26 cellular contexts compared by ENCODE assay signal in the genomic region with DNA sequence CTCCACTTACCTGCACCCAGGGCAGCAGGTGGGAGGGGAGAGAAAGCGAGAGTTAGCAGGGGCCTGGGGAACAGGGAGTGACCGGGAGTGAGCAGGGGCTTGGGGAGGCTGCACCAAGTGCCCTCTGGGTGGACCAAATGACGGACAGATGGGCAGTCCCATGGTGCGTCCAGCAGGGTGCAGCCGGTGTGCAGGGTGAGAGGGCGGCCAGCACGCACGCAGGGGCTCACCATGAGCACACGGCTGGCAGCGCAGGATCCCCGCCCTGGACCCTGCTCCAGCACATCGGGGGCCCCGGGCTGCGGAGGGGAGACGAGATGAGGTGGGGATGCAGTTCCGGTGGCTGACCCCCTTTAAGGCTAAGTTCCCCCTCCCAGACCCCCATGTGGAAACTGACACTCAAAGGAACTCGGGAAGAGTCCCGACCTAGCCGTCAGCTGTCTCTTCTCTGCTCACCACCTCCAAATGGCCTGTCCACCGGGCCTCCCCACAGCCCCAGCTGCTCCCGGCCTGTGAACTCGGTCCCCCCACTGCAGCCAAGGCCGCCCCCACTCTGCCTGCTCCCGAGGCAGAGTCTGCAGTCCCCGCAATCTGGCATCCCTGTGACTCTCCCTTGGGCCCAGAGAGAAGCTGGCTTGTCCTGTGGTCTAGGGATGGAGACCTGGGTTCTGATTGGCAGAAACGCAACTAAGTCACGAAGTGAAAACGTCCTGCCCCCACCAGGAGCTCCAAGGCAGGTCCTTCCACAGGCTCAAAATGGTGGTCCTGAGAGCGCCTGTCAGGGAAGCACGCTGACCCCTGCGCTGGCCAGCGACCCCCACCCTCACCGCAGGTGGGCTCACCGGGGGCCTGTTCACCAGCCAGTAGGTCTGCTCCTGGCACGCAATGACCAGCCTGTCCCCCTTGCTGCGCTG. TPM values are rescaled to one million over a fixed set of nuclear protein-coding genes. Genes with fewer than 3 reads are reported as not detected.
"Had no signal": no experiment of that assay in that cellular context is flagged by ENCODE, and none has a peak within 500 bp of the region (broad histone marks: within the 10 kb centered on the region; RNA-seq: fewer than 3 reads in every experiment).

No MANE protein-coding gene starts in this region.

- H3K9me3 Mint-ChIP-seq: activated CD4-positive, alpha-beta memory T cell treated with anti-CD3 and anti-CD28 coated beads, Interleukin-2, amount 10 ng/mL, durations not matched to agents 7 days and 5 days; activated T-helper 17 cell treated with anti-CD3 and anti-CD28 coated beads, Interleukin-2, amount 50 U/mL, for 72 hours; nephron progenitor cell had no signal

- H3K4me3 ChIP-seq: dorsolateral prefrontal cortex, left lung, right atrium auricular region, skin epidermis, testis, upper lobe of left lung had no signal

- H3K36me3 ChIP-seq: left lung, right atrium auricular region, upper lobe of left lung had no signal

- H3K4me3 Mint-ChIP-seq: activated CD4-positive, alpha-beta memory T cell treated with anti-CD3 and anti-CD28 coated beads, Interleukin-2, amount 10 ng/mL, durations not matched to agents 7 days and 5 days; activated CD8-positive, alpha-beta memory T cell treated with anti-CD3 and anti-CD28 coated beads, Interleukin-2, amount 10 ng/mL, durations not matched to agents 7 days and 5 days; activated T-helper 17 cell treated with anti-CD3 and anti-CD28 coated beads, Interleukin-2, amount 50 U/mL, for 72 hours; nephron progenitor cell had no signal

- H3K4me1 Mint-ChIP-seq: activated CD8-positive, alpha-beta memory T cell treated with anti-CD3 and anti-CD28 coated beads, Interleukin-2, amount 10 ng/mL, durations not matched to agents 7 days and 5 days; activated T-helper 17 cell treated with anti-CD3 and anti-CD28 coated beads, Interleukin-2, amount 50 U/mL, for 72 hours; brain; nephron progenitor cell had no signal

- DNase-seq: activated CD4-positive, alpha-beta memory T cell treated with anti-CD3 and anti-CD28 coated beads, Interleukin-2, amount 10 ng/mL, durations not matched to agents 7 days and 5 days; activated CD4-positive, alpha-beta T cell treated with anti-CD3 and anti-CD28 coated beads for 48 hours; activated CD4-positive, CD25-positive, alpha-beta regulatory T cell; activated CD8-positive, alpha-beta memory T cell treated with anti-CD3 and anti-CD28 coated beads, Interleukin-2, amount 10 ng/mL, durations not matched to agents 7 days and 5 days; activated naive CD4-positive, alpha-beta T cell; activated T-cell treated with anti-CD3 and anti-CD28 coated beads, Interleukin-2, amount 50 U/mL, for 1 hour; central memory CD4-positive, alpha-beta T cell; dorsolateral prefrontal cortex; foreskin fibroblast; glutamatergic neuron; hippocampal formation; left lung; midbrain; nephron progenitor cell; occipital lobe; stimulated activated CD4-positive, alpha-beta T cell treated with anti-CD3 and anti-CD28 coated beads, Interleukin-4, amount 100 ng/mL, for 1 hour; testis had no signal

- H3K27ac Mint-ChIP-seq: activated CD4-positive, alpha-beta memory T cell treated with anti-CD3 and anti-CD28 coated beads, Interleukin-2, amount 10 ng/mL, durations not matched to agents 7 days and 5 days; activated CD8-positive, alpha-beta memory T cell treated with anti-CD3 and anti-CD28 coated beads, Interleukin-2, amount 10 ng/mL, durations not matched to agents 7 days and 5 days; activated T-helper 17 cell treated with anti-CD3 and anti-CD28 coated beads, Interleukin-2, amount 50 U/mL, for 72 hours; brain; nephron progenitor cell; progenitor cell of endocrine pancreas had no signal

- H3K4me1 ChIP-seq: testis had no signal

- FAIRE-seq: colon, islet of Langerhans had no signal

- H3K27me3 ChIP-seq: dorsolateral prefrontal cortex, right atrium auricular region, testis had no signal

- H3K36me3 Mint-ChIP-seq: activated CD8-positive, alpha-beta memory T cell treated with anti-CD3 and anti-CD28 coated beads, Interleukin-2, amount 10 ng/mL, durations not matched to agents 7 days and 5 days; brain had no signal

- H3K9me3 ChIP-seq: left lung, right atrium auricular region, testis, upper lobe of left lung had no signal

- H3K27ac ChIP-seq: dorsolateral prefrontal cortex, left lung, right atrium auricular region, skin epidermis, testis, upper lobe of left lung had no signal

- ATAC-seq: activated CD8-positive, alpha-beta memory T cell treated with anti-CD3 and anti-CD28 coated beads, Interleukin-2, amount 10 ng/mL, durations not matched to agents 7 days and 5 days; left lung had no signal

RNA-seq across cellular contexts. Expression of a gene that starts 2.9 kb away (rescaled TPM):
- total RNA-seq: activated CD8-positive, alpha-beta memory T cell treated with anti-CD3 and anti-CD28 coated beads, Interleukin-2, amount 10 ng/mL, durations not matched to agents 7 days and 5 days had no signal

RNA-seq across cellular contexts. Expression of a gene that starts 7.5 kb away (rescaled TPM):
- total RNA-seq: activated CD4-positive, alpha-beta memory T cell treated with anti-CD3 and anti-CD28 coated beads, Interleukin-2, amount 10 ng/mL, durations not matched to agents 7 days and 5 days; activated CD8-positive, alpha-beta memory T cell treated with anti-CD3 and anti-CD28 coated beads, Interleukin-2, amount 10 ng/mL, durations not matched to agents 7 days and 5 days; activated T-helper 17 cell treated with anti-CD3 and anti-CD28 coated beads, Interleukin-2, amount 50 U/mL, for 72 hours had no signal

RNA-seq across cellular contexts. Expression of a gene that starts 10.1 kb away (rescaled TPM):
- total RNA-seq: activated CD4-positive, alpha-beta memory T cell treated with anti-CD3 and anti-CD28 coated beads, Interleukin-2, amount 10 ng/mL, durations not matched to agents 7 days and 5 days; activated CD8-positive, alpha-beta memory T cell treated with anti-CD3 and anti-CD28 coated beads, Interleukin-2, amount 10 ng/mL, durations not matched to agents 7 days and 5 days; activated T-helper 17 cell treated with anti-CD3 and anti-CD28 coated beads, Interleukin-2, amount 50 U/mL, for 72 hours; lung microvascular endothelial cell had no signal
